Comparison of ENCODE assay signal across 1 cellular context in genomic region chr6:110811187-110811586, GRCh38.
TF ChIP-seq lines count a peak whose summit lies in the region.

No MANE protein-coding gene starts in this region.

TF ChIP-seq in GM12878, 131 proteins besides CTCF, POLR2A, EP300 and RAD21 (continued from another document):
- TF ChIP-seq MAX (IDR thresholded peaks at IDR 0.05; ENCODE audit: low read depth, low read length) (no peak), SIN3A (IDR thresholded peaks at IDR 0.05; ENCODE audit: low read depth, low read length) (no peak), KLF5 (IDR thresholded peaks at IDR 0.05; ENCODE audit: partially characterized antibody) (no peak), NRF1 (conservative IDR thresholded peaks at IDR 0.05; ENCODE audit: low read depth, low read length) (no peak), TCF3 (IDR thresholded peaks at IDR 0.05; ENCODE audit: borderline replicate concordance, insufficient read depth, low read depth, low read length) (no peak), YBX1 (IDR thresholded peaks at IDR 0.05) (no peak), FOXK2 (IDR thresholded peaks at IDR 0.05) (no peak)
TF ChIP-seq in GM12878: peak in this region for 22.
